ENCODE assay signal across 8 cellular contexts in genomic region chr18:62131305-62131909, GRCh38. TPM values are rescaled to one million over a fixed set of nuclear protein-coding genes. Genes with fewer than 3 reads are reported as not detected.
DNase-seq lines count a peak whose midpoint lies in the region; ATAC-seq, FAIRE-seq and TF ChIP-seq lines count a peak whose summit lies in the region.

No MANE protein-coding gene starts in this region.

- no peaks in the 10 kb centered on the region for H3K23me2 ChIP-seq in H1 (ENCODE audit: low read depth, low read length)

- H2BK120ac ChIP-seq in H1 (replicated peaks; ENCODE audit: low read depth, low read length), result no peak overlapping the region

- TF ChIP-seq CTCF in A673 (conservative IDR thresholded peaks at IDR 0.05; ENCODE audit: low read depth, low read length), result peak; percentile 89
- TF ChIP-seq CTCF in H1 (IDR thresholded peaks at IDR 0.05; ENCODE audit: control extremely low read depth in 1 of 3, insufficient read depth in 1 of 3, low read depth in 1 of 3, low read length in 3 of 3), result peak; percentile 60 to 86 (median 84)

- H3K27ac ChIP-seq in A673 (ENCODE audit: low read depth, low read length, poor library complexity, severe bottlenecking) (no peak overlapping the region), H1 (ENCODE audit: low read depth, low read length) (no peak overlapping the region)

- H2BK20ac ChIP-seq in H1 (ENCODE audit: low read length), result no peak overlapping the region

- no peak overlapping the region for H4K91ac ChIP-seq in H1 (replicated peaks; ENCODE audit: insufficient read length, low read length)

- no peak overlapping the region for H2BK15ac ChIP-seq in H1 (ENCODE audit: low read length)

- H3K9me3 Mint-ChIP-seq in activated CD4-positive, alpha-beta memory T cell treated with anti-CD3 and anti-CD28 coated beads for 36 hours, result no peaks in the 10 kb centered on the region

- H4K20me1 ChIP-seq in H1 (replicated peaks in 1 of 2; ENCODE audit: control insufficient read depth in 1 of 2, insufficient read depth in 2 of 2, low read length in 2 of 2), result no peaks in the 10 kb centered on the region

- H3K4me1 Mint-ChIP-seq in activated CD4-positive, alpha-beta memory T cell treated with anti-CD3 and anti-CD28 coated beads for 36 hours (ENCODE audit: low read depth), result peaks cover 4% of the 10 kb centered on the region

- ATAC-seq in GM18502 (IDR thresholded peaks at IDR 0.05; ENCODE audit: poor library complexity, unreplicated experiment), result peak; percentile 80
- peak; percentile 63 for ATAC-seq in HG03108 (IDR thresholded peaks at IDR 0.05; ENCODE audit: unreplicated experiment)

- no peaks in the 10 kb centered on the region for H3K79me2 ChIP-seq in H1 (ENCODE audit: control insufficient read depth in 1 of 2, insufficient read depth in 2 of 2, low read length in 2 of 2)

- no peak for TF ChIP-seq POLR2A in H1 (IDR thresholded peaks at IDR 0.05; ENCODE audit: control extremely low read depth in 1 of 2, low read depth in 2 of 2, low read length in 2 of 2)

- H3K4me1 ChIP-seq in A673 (ENCODE audit: insufficient read depth, low read length, poor library complexity, severe bottlenecking), result peaks cover 5% of the 10 kb centered on the region
- no peaks in the 10 kb centered on the region for H3K4me1 ChIP-seq in H1 (replicated peaks in 1 of 4; ENCODE audit: control insufficient read depth in 3 of 4, insufficient read depth in 4 of 4, low read length in 3 of 4)

- no peak overlapping the region for H4K5ac ChIP-seq in H1 (ENCODE audit: insufficient read length, low read depth, low read length)

- POLR2A ChIA-PET in A673 (lab: Charles Lee; ENCODE audit: low non-redundant PET) (interaction anchor here (0.6 to 0.7 kb wide), 2 partner anchors 68 to 263 kb away, joined by 3 to 5 read pairs; no protein-coding TSS in a partner anchor), H1 (lab: Charles Lee; ENCODE audit: partially characterized antibody) (no interaction called here)
- POLR2A ChIA-PET in activated CD4-positive, alpha-beta memory T cell treated with anti-CD3 and anti-CD28 coated beads for 36 hours (lab: Charles Lee), result no interaction called here

- no peak overlapping the region for H3K4me2 ChIP-seq in H1 (ENCODE audit: insufficient read depth in 1 of 2, low read depth in 2 of 2, low read length in 2 of 2)

- H4K8ac ChIP-seq in H1 (ENCODE audit: extremely low read depth, insufficient read depth, low read length), result no peak overlapping the region

- H3K4me3 ChIP-seq in A673 (ENCODE audit: low read depth, low read length, poor library complexity, severe bottlenecking) (no peak overlapping the region), H1 (ENCODE audit: extremely low read depth in 1 of 4, insufficient read depth in 2 of 4, low read depth in 3 of 4, low read length in 4 of 4) (no peak overlapping the region)

- no peaks in the 10 kb centered on the region for H3K79me1 ChIP-seq in H1 (ENCODE audit: low read depth, low read length)

- H3K4me3 Mint-ChIP-seq in activated CD4-positive, alpha-beta memory T cell treated with anti-CD3 and anti-CD28 coated beads for 36 hours, result no peak overlapping the region

- peak; percentile 45 for FAIRE-seq in H1 (lab: Jason Lieb, UNC)

- no peaks in the 10 kb centered on the region for H3K27me3 ChIP-seq in A673 (replicated peaks; ENCODE audit: insufficient read depth, low read depth, low read length, poor library complexity)
- peaks cover 0 to 1% (median 0%) of the 10 kb centered on the region in 4 experiments; a peak in 1 of 7 replicates for H3K27me3 ChIP-seq in H1 (replicated peaks in 1 of 4; ENCODE audit: control insufficient read depth in 3 of 4, extremely low read depth in 1 of 4, insufficient read depth in 3 of 4, low read length in 3 of 4)

- no peak overlapping the region for H3K9ac ChIP-seq in H1 (replicated peaks in 1 of 4; ENCODE audit: extremely low read depth in 1 of 4, low read depth in 3 of 4, low read length in 3 of 4)

- H3K56ac ChIP-seq in H1 (replicated peaks; ENCODE audit: insufficient read length, low read depth, low read length), result no peak overlapping the region

- no TSS peak for BruUV-seq in A673 (replicated peaks; lab: Mats Ljungman, UMichigan)

- no peak for TF ChIP-seq EP300 in H1 (IDR thresholded peaks at IDR 0.05; ENCODE audit: borderline replicate concordance in 1 of 2, low read depth in 2 of 2, low read length in 2 of 2)

- H3K36me3 Mint-ChIP-seq in activated CD4-positive, alpha-beta memory T cell treated with anti-CD3 and anti-CD28 coated beads for 36 hours, result peaks cover 1% of the 10 kb centered on the region

- CTCF ChIA-PET in A673 (lab: Charles Lee) (interaction anchor here (0.6 to 0.8 kb wide), 3 partner anchors 114 to 629 kb away, joined by 3 to 5 read pairs (median 3); no protein-coding TSS in a partner anchor), H1 (lab: Charles Lee; ENCODE audit: partially characterized antibody) (interaction anchor here (0.6 to 3.4 kb wide), 31 partner anchors 10 to 841 kb away, joined by 3 to 15 read pairs (median 4); partner anchors contain the start of gene RELCH)
- CTCF ChIA-PET in activated CD4-positive, alpha-beta memory T cell treated with anti-CD3 and anti-CD28 coated beads for 36 hours (lab: Charles Lee), result interaction anchor here (0.6 to 7.2 kb wide), 32 partner anchors 8 to 1042 kb away, joined by 3 to 81 read pairs (median 4); no protein-coding TSS in a partner anchor

- intact Hi-C loops in A673 (cut with micrococcal nuclease; ENCODE audit: unreplicated experiment), result loop anchor here (1.0 to 5.0 kb wide), 5 partner anchors 229 to 809 kb away; no protein-coding TSS in a partner anchor
- intact Hi-C loops in activated CD4-positive, alpha-beta memory T cell treated with anti-CD3 and anti-CD28 coated beads for 36 hours (cut with micrococcal nuclease), result loop anchor here (1.0 to 5.0 kb wide), 5 partner anchors 230 to 580 kb away; no protein-coding TSS in a partner anchor

- peak; percentile 97 for TF ChIP-seq RAD21 in H1 (IDR thresholded peaks at IDR 0.05 in 1 of 2, conservative IDR thresholded peaks at IDR 0.05 in 1 of 2; ENCODE audit: low read depth in 2 of 2, low read length in 2 of 2)

- H3K36me3 ChIP-seq in A673 (ENCODE audit: insufficient read depth, low read length, poor library complexity, severe bottlenecking), result no peaks in the 10 kb centered on the region
- no peaks in the 10 kb centered on the region for H3K36me3 ChIP-seq in H1 (ENCODE audit: control insufficient read depth in 2 of 4, insufficient read depth in 4 of 4, low read length in 3 of 4)

- H3K27me3 Mint-ChIP-seq in activated CD4-positive, alpha-beta memory T cell treated with anti-CD3 and anti-CD28 coated beads for 36 hours, result no peaks in the 10 kb centered on the region

- H3K14ac ChIP-seq in H1 (ENCODE audit: insufficient read length), result no peak overlapping the region

- no peak overlapping the region for H2AK5ac ChIP-seq in H1 (ENCODE audit: low read depth, low read length)

- H3K23ac ChIP-seq in H1 (ENCODE audit: insufficient read length), result no peak overlapping the region

- H3K18ac ChIP-seq in H1 (ENCODE audit: extremely low read depth, low read length), result no peak overlapping the region

- H2AFZ ChIP-seq in H1 (ENCODE audit: low read length), result no peak overlapping the region

- no peak overlapping the region for H2BK12ac ChIP-seq in H1 (ENCODE audit: low read depth, low read length)

- H2BK5ac ChIP-seq in H1 (ENCODE audit: low read depth, low read length), result no peak overlapping the region

- 71% methylated on average over 2 of the region's 2 CpGs; no CpG with 5 or more reads in 1 of the 2 experiments for WGBS in H1 (ENCODE audit: extremely low coverage in 1 of 2, insufficient coverage in 1 of 2, insufficient read length in 1 of 2, insufficient replicate concordance in 2 of 2, low coverage in 1 of 2, low lambda C conversion rate in 2 of 2, missing lambda C conversion rate in 1 of 2), 2 experiments

- no peak overlapping the region for H3K4ac ChIP-seq in H1 (replicated peaks; ENCODE audit: insufficient read length, low read depth, low read length)

- H3K9me3 ChIP-seq in A673 (ENCODE audit: low read depth, low read length, poor library complexity, severe bottlenecking), result no peaks in the 10 kb centered on the region
- no peaks in the 10 kb centered on the region for H3K9me3 ChIP-seq in H1 (ENCODE audit: insufficient read depth in 2 of 2, low read depth in 1 of 2, low read length in 1 of 2)

- DNase-seq in A673 (ENCODE audit: low spot score) (peak; percentile 69), NCI-H446 treated with DMSO at 0.1 percent for 48 hours (lab: John Stamatoyannopoulos, UW) (peak; percentile 23), H1 (ENCODE audit: low read depth in 1 of 2, low spot score in 2 of 2) (peak in 1 of 2 experiments; percentile 61), mucosa of gallbladder (ENCODE audit: low spot score) (peak; percentile 34)
- peak; percentile 67 for DNase-seq in activated CD4-positive, alpha-beta memory T cell treated with anti-CD3 and anti-CD28 coated beads for 36 hours
- peak; percentile 17 to 25 for DNase-seq in stimulated activated CD8-positive, alpha-beta memory T cell treated with anti-CD3 and anti-CD28 coated beads, Interleukin-7, amount 100 ng/mL, for 4 hours (ENCODE audit: low read depth in 2 of 2)

- H3K27ac Mint-ChIP-seq in activated CD4-positive, alpha-beta memory T cell treated with anti-CD3 and anti-CD28 coated beads for 36 hours, result no peak overlapping the region

RNA-seq across cellular contexts. Expression of gene PIGN, which starts 55.4 kb away (rescaled TPM):
- total RNA-seq in A673 (2021), result 21.3 and 23.8 TPM in 2 replicates
- total RNA-seq in activated CD4-positive, alpha-beta memory T cell treated with anti-CD3 and anti-CD28 coated beads for 36 hours, result 10 to 100 TPM; 26.2 to 27.8 TPM
- total RNA-seq in H1 (2021; fragmentation: NEBNext Ultra II Directional; extraction: Animal tissue kit (Norgen Biotek cat#: 25700)), result 26.2 and 26.3 TPM in 2 replicates
- polyA plus RNA-seq in H1 (2011; rRNA removed), result 11.3 and 20.9 TPM in 2 replicates
- polyA plus RNA-seq in H1 (2011; cell fraction: cytosol; rRNA removed), result 12.7 TPM
- 5.3 TPM for polyA plus RNA-seq in H1 (2011; cell fraction: nucleus; rRNA removed)
- 9.4 to 13.6 TPM (median 10.9 TPM) in 4 replicates for polyA plus RNA-seq in H1 (2012, experiment 1 of 2)
- 1.9 TPM for polyA plus RNA-seq in H1 (2012, experiment 2 of 2)
- 16.6 TPM for polyA plus RNA-seq in H1 (2013, experiment 1 of 2)
- polyA plus RNA-seq in H1 (2013, experiment 2 of 2), result 19.7 TPM
- polyA minus RNA-seq in H1 (2011; rRNA and poly(A)+ RNA removed), result 76.1 and 77.3 TPM in 2 replicates
- polyA minus RNA-seq in H1 (2011; cell fraction: cytosol; rRNA and poly(A)+ RNA removed), result 16.5 TPM
- 71.4 TPM for polyA minus RNA-seq in H1 (2011; cell fraction: nucleus; rRNA and poly(A)+ RNA removed)
- total RNA-seq in mucosa of gallbladder, result 24.2 TPM

RNA-seq across cellular contexts. Expression of gene RELCH, which starts 55.6 kb away (rescaled TPM):
- total RNA-seq in A673 (2021) (29.2 and 31.6 TPM in 2 replicates), mucosa of gallbladder (31.0 TPM)
- total RNA-seq in activated CD4-positive, alpha-beta memory T cell treated with anti-CD3 and anti-CD28 coated beads for 36 hours, result 10 to 100 TPM; 16.1 to 17.7 TPM
- 26.9 and 27.4 TPM in 2 replicates for total RNA-seq in H1 (2021; fragmentation: NEBNext Ultra II Directional; extraction: Animal tissue kit (Norgen Biotek cat#: 25700))
- polyA plus RNA-seq in H1 (2011; rRNA removed), result 7.3 and 8.6 TPM in 2 replicates
- polyA plus RNA-seq in H1 (2011; cell fraction: cytosol; rRNA removed), result 10.4 TPM
- polyA plus RNA-seq in H1 (2011; cell fraction: nucleus; rRNA removed), result 17.2 TPM
- polyA plus RNA-seq in H1 (2012, experiment 1 of 2), result 14.0 to 20.0 TPM (median 18.8 TPM) in 4 replicates
- 0.73 TPM for polyA plus RNA-seq in H1 (2012, experiment 2 of 2)
- 14.1 TPM for polyA plus RNA-seq in H1 (2013, experiment 1 of 2)
- polyA plus RNA-seq in H1 (2013, experiment 2 of 2), result 14.3 TPM
- 94.5 and 96.5 TPM in 2 replicates for polyA minus RNA-seq in H1 (2011; rRNA and poly(A)+ RNA removed)
- polyA minus RNA-seq in H1 (2011; cell fraction: cytosol; rRNA and poly(A)+ RNA removed), result 24.4 TPM
- 132 TPM for polyA minus RNA-seq in H1 (2011; cell fraction: nucleus; rRNA and poly(A)+ RNA removed)
